Comparison of ENCODE assay signal across 11 cellular contexts in genomic region chr4:95289028-95289634, GRCh38.
DNase-seq lines count a peak whose midpoint lies in the region; ATAC-seq and TF ChIP-seq lines count a peak whose summit lies in the region.
"Had no signal": no experiment of that assay in that cellular context is flagged by ENCODE, and none has a peak within 500 bp of the region (broad histone marks: within the 10 kb centered on the region; RNA-seq: fewer than 3 reads in every experiment).

No MANE protein-coding gene starts in this region.

- TF ChIP-seq EP300 in SK-N-SH (IDR thresholded peaks at IDR 0.05; ENCODE audit: borderline replicate concordance in 1 of 2, low read depth in 1 of 2, low read length in 1 of 2), result no peak

- H3K4me3 ChIP-seq in epithelial cell of esophagus (ENCODE audit: low read length) (no peak overlapping the region), SK-N-SH (ENCODE audit: low read depth in 2 of 2, low read length in 1 of 2) (no peak overlapping the region)

- no peak overlapping the region for H2AFZ ChIP-seq in SK-N-SH (ENCODE audit: low read depth)
- H2AFZ ChIP-seq: parathyroid adenoma had no signal

- no peaks in the 10 kb centered on the region for H3F3A ChIP-seq in SK-N-SH (replicated peaks; ENCODE audit: insufficient read depth)

- POLR2A ChIA-PET in SK-N-SH (lab: Yijun Ruan, JAX), result no interaction called here

- 46% methylated on average over 1 of the region's 1 CpG for WGBS in SK-N-SH (ENCODE audit: low lambda C conversion rate)

- ATAC-seq in GM21717 (IDR thresholded peaks at IDR 0.05; ENCODE audit: unreplicated experiment), result peak; percentile 62
- no peak for ATAC-seq in GM21360 (IDR thresholded peaks at IDR 0.05; ENCODE audit: unreplicated experiment)

- no peaks in the 10 kb centered on the region for H3K79me2 ChIP-seq in SK-N-SH (ENCODE audit: insufficient read depth)
- H3K79me2 ChIP-seq: parathyroid adenoma had no signal

- H3K27ac ChIP-seq in SK-N-SH (ENCODE audit: low read depth in 2 of 2, low read length in 1 of 2), result peak overlapping the region in 1 of 2 experiments; percentile 4; a peak in 1 of 4 replicates
- H3K27ac ChIP-seq: parathyroid adenoma had no signal

- no peak for TF ChIP-seq RAD21 in SK-N-SH (IDR thresholded peaks at IDR 0.05; ENCODE audit: low read length)

- no peaks in the 10 kb centered on the region for H3K27me3 ChIP-seq in SK-N-SH (ENCODE audit: insufficient read depth)

- no peak overlapping the region for H3K4me2 ChIP-seq in SK-N-SH

- H3K4me1 ChIP-seq in SK-N-SH (ENCODE audit: control insufficient read depth in 1 of 2, insufficient read depth in 2 of 2, low read depth in 1 of 2, low read length in 1 of 2), result peaks cover 3 to 9% of the 10 kb centered on the region in 2 experiments; a peak in 2 of 4 replicates
- H3K4me1 ChIP-seq: parathyroid adenoma had no signal

- H3K9me3 ChIP-seq in SK-N-SH, result no peaks in the 10 kb centered on the region

- no peaks in the 10 kb centered on the region for H4K20me1 ChIP-seq in SK-N-SH (ENCODE audit: insufficient read depth)

- CTCF ChIA-PET in SK-N-SH (lab: Yijun Ruan, JAX), result interaction anchor here (1.2 kb wide), 1 partner anchor 84 kb away, joined by 3 read pairs; no protein-coding TSS in a partner anchor

- no peaks in the 10 kb centered on the region for H3K9me2 ChIP-seq in SK-N-SH

- peak; percentile 29 for DNase-seq in Daoy (ENCODE audit: low read depth)
- DNase-seq in LHCN-M2 (ENCODE audit: low read depth), result peak; percentile 84
- DNase-seq in epithelial cell of esophagus (ENCODE audit: low read depth), result peak; percentile 55
- DNase-seq in cerebellar cortex (ENCODE audit: low spot score), result no peak
- DNase-seq in OCI-M2 (lab: John Stamatoyannopoulos, UW; ENCODE audit: unreplicated experiment), result no peak
- no peak for DNase-seq in SK-N-SH
- DNase-seq: CD4-positive, alpha-beta memory T cell; NCI-H187 had no signal

- H3K36me3 ChIP-seq in SK-N-SH (replicated peaks in 1 of 2; ENCODE audit: control insufficient read depth in 1 of 2, insufficient read depth in 2 of 2, low read length in 1 of 2), result peaks cover 0 to 11% of the 10 kb centered on the region in 2 experiments

- TF ChIP-seq CTCF in epithelial cell of esophagus (IDR thresholded peaks at IDR 0.05; ENCODE audit: insufficient read depth, low read depth, low read length, missing control alignments), result no peak
- TF ChIP-seq CTCF in SK-N-SH (IDR thresholded peaks at IDR 0.05), result no peak

- H3K9ac ChIP-seq in SK-N-SH, result no peak overlapping the region
- H3K9ac ChIP-seq: parathyroid adenoma had no signal

TF ChIP-seq in SK-N-SH, 30 proteins besides CTCF, POLR2A, EP300 and RAD21:
- no peak for TF ChIP-seq SMC3 (IDR thresholded peaks at IDR 0.05; ENCODE audit: low read depth, low read length)
- TF ChIP-seq FOXM1 (IDR thresholded peaks at IDR 0.05; ENCODE audit: low read depth), result no peak
- no peak for TF ChIP-seq NRF1 (IDR thresholded peaks at IDR 0.05; ENCODE audit: low read depth, low read length)
- TF ChIP-seq ZBTB33 (IDR thresholded peaks at IDR 0.05; ENCODE audit: borderline replicate concordance, low read depth), result no peak
- TF ChIP-seq NFIC (IDR thresholded peaks at IDR 0.05; ENCODE audit: borderline replicate concordance), result no peak
- TF ChIP-seq REST (IDR thresholded peaks at IDR 0.05; ENCODE audit: low read depth, low read length), result no peak
- TF ChIP-seq IRF3 (IDR thresholded peaks at IDR 0.05; ENCODE audit: low read depth, low read length), result no peak
- TF ChIP-seq PBX3 (IDR thresholded peaks at IDR 0.05), result no peak
- no peak for TF ChIP-seq TCF12 (IDR thresholded peaks at IDR 0.05)
- no peak for TF ChIP-seq TAF1 (IDR thresholded peaks at IDR 0.05; ENCODE audit: borderline replicate concordance, low read depth, low read length)

Comparison
In these comparisons a context has a peak if more than half of its experiments do, and no peak if none do; other contexts are left out.
1. DNase-seq: peak in Daoy (single experiment), LHCN-M2 (single experiment) and epithelial cell of esophagus (single experiment); none in cerebellar cortex (single experiment), OCI-M2 (single experiment) and SK-N-SH (single experiment).